In genomic region chr6:142773324-142773723, GRCh38 we compare ENCODE assay signal across 23 cellular contexts.
DNase-seq lines count a peak whose midpoint lies in the region; ATAC-seq and TF ChIP-seq lines count a peak whose summit lies in the region.
"Had no signal": no experiment of that assay in that cellular context is flagged by ENCODE, and none has a peak within 500 bp of the region (broad histone marks: within the 10 kb centered on the region; RNA-seq: fewer than 3 reads in every experiment).

No MANE protein-coding gene starts in this region.

- H2AFZ ChIP-seq in hepatocyte, result no peak overlapping the region

- H3K4me2 ChIP-seq in hepatocyte, result no peak overlapping the region

- no peaks in the 10 kb centered on the region for H3K9me3 ChIP-seq in transverse colon
- no peaks in the 10 kb centered on the region for H3K9me3 ChIP-seq in hepatocyte (ENCODE audit: low read depth)
- H3K9me3 ChIP-seq: Caco-2, upper lobe of left lung had no signal

- H3K4me1 ChIP-seq in transverse colon, result peaks cover 0 to 13% (median 2%) of the 10 kb centered on the region in 4 donors
- no peaks in the 10 kb centered on the region for H3K4me1 ChIP-seq in hepatocyte (ENCODE audit: insufficient read depth)
- H3K4me1 ChIP-seq: Caco-2, upper lobe of left lung had no signal

- ATAC-seq in activated CD4-positive, alpha-beta T cell treated with anti-CD3 and anti-CD28 coated beads for 36 hours, result peak; percentile 88
- ATAC-seq in activated naive CD8-positive, alpha-beta T cell treated with anti-CD3 and anti-CD28 coated beads, Interleukin-2, amount 50 U/mL, for 24 hours, result peak; percentile 76
- no peak for ATAC-seq in HG02610 (IDR thresholded peaks at IDR 0.05; ENCODE audit: unreplicated experiment)
- ATAC-seq: SK-N-SH treated with all-trans-retinoic acid at 6 μM for 48 hours, WTC11 had no signal

- H3K4me3 ChIP-seq in transverse colon (no peak overlapping the region), hepatocyte (no peak overlapping the region)
- H3K4me3 ChIP-seq: upper lobe of left lung had no signal

- no peaks in the 10 kb centered on the region for H3K9me3 Mint-ChIP-seq in activated CD4-positive, alpha-beta T cell treated with anti-CD3 and anti-CD28 coated beads for 36 hours (ENCODE audit: low read depth)
- H3K9me3 Mint-ChIP-seq in activated naive CD8-positive, alpha-beta T cell treated with anti-CD3 and anti-CD28 coated beads, Interleukin-2, amount 50 U/mL, for 24 hours, result no peaks in the 10 kb centered on the region
- H3K9me3 Mint-ChIP-seq: WTC11 had no signal

- no peaks in the 10 kb centered on the region for H3K9me2 ChIP-seq in hepatocyte (replicated peaks; ENCODE audit: insufficient read depth)

- peaks cover 54% of the 10 kb centered on the region for H3K4me1 Mint-ChIP-seq in activated CD4-positive, alpha-beta T cell treated with anti-CD3 and anti-CD28 coated beads for 36 hours
- peaks cover 53% of the 10 kb centered on the region for H3K4me1 Mint-ChIP-seq in activated naive CD8-positive, alpha-beta T cell treated with anti-CD3 and anti-CD28 coated beads, Interleukin-2, amount 50 U/mL, for 24 hours
- H3K4me1 Mint-ChIP-seq: WTC11 had no signal

- in situ Hi-C loops in transverse colon (cut with MboI; ENCODE audit: low pct_ligation_motif_present in 1 of 4, low pct_unique_long_range_greater_than_20kb in 1 of 4, low sequenced_read_pairs in 3 of 4), result no loop called here

- no peak for TF ChIP-seq CTCF in transverse colon (IDR thresholded peaks at IDR 0.05)
- no peak for TF ChIP-seq CTCF in hepatocyte (IDR thresholded peaks at IDR 0.05; ENCODE audit: poor library complexity)

- H4K20me1 ChIP-seq in hepatocyte (ENCODE audit: insufficient read depth, poor library complexity, severe bottlenecking), result no peaks in the 10 kb centered on the region

- CTCF ChIA-PET in activated CD4-positive, alpha-beta T cell treated with anti-CD3 and anti-CD28 coated beads for 36 hours (lab: Charles Lee), result no interaction called here

- H3K4me3 Mint-ChIP-seq in activated CD4-positive, alpha-beta T cell treated with anti-CD3 and anti-CD28 coated beads for 36 hours, result no peak overlapping the region
- H3K4me3 Mint-ChIP-seq in activated naive CD8-positive, alpha-beta T cell treated with anti-CD3 and anti-CD28 coated beads, Interleukin-2, amount 50 U/mL, for 24 hours, result no peak overlapping the region
- H3K4me3 Mint-ChIP-seq: WTC11 had no signal

- peaks cover 61% of the 10 kb centered on the region for H3K36me3 Mint-ChIP-seq in activated CD4-positive, alpha-beta T cell treated with anti-CD3 and anti-CD28 coated beads for 36 hours (ENCODE audit: low read depth)
- peaks cover 66% of the 10 kb centered on the region for H3K36me3 Mint-ChIP-seq in activated naive CD8-positive, alpha-beta T cell treated with anti-CD3 and anti-CD28 coated beads, Interleukin-2, amount 50 U/mL, for 24 hours (ENCODE audit: low read depth)

- intact Hi-C loops in activated CD4-positive, alpha-beta T cell treated with anti-CD3 and anti-CD28 coated beads for 36 hours (cut with DNase I, micrococcal nuclease), result loop anchor here in 1 of 2 experiments (5.0 kb wide), 1 partner anchor 49 kb away; no protein-coding TSS in a partner anchor
- intact Hi-C loops in transverse colon (cut with DNase I; ENCODE audit: low total_unique reads), result no loop called here

- H3K27me3 ChIP-seq in transverse colon, result no peaks in the 10 kb centered on the region
- no peaks in the 10 kb centered on the region for H3K27me3 ChIP-seq in hepatocyte
- H3K27me3 ChIP-seq: brain microvascular endothelial cell, upper lobe of left lung had no signal

- no peaks in the 10 kb centered on the region for H3K27me3 Mint-ChIP-seq in activated CD4-positive, alpha-beta T cell treated with anti-CD3 and anti-CD28 coated beads for 36 hours
- no peaks in the 10 kb centered on the region for H3K27me3 Mint-ChIP-seq in activated naive CD8-positive, alpha-beta T cell treated with anti-CD3 and anti-CD28 coated beads, Interleukin-2, amount 50 U/mL, for 24 hours

- H3K36me3 ChIP-seq in transverse colon (no peaks in the 10 kb centered on the region), hepatocyte (replicated peaks; ENCODE audit: insufficient read depth, low read depth) (no peaks in the 10 kb centered on the region)

- WGBS in transverse colon (ENCODE audit: low coverage in 1 of 2), 2 donors, result 88 to 97% methylated on average over 4 to 9 of the region's 9 CpGs
- 97% methylated on average over 9 of the region's 9 CpGs for WGBS in hepatocyte (ENCODE audit: low lambda C conversion rate, missing lambda C conversion rate)

- POLR2A ChIA-PET in activated CD4-positive, alpha-beta T cell treated with anti-CD3 and anti-CD28 coated beads for 36 hours (lab: Charles Lee), result no interaction called here

- TF ChIP-seq EP300 in transverse colon (IDR thresholded peaks at IDR 0.05; ENCODE audit: low read depth), result no peak

- H3K79me2 ChIP-seq in hepatocyte, result no peaks in the 10 kb centered on the region

- no peak for TF ChIP-seq POLR2A in transverse colon (IDR thresholded peaks at IDR 0.05)

- H3K27ac Mint-ChIP-seq in activated CD4-positive, alpha-beta T cell treated with anti-CD3 and anti-CD28 coated beads for 36 hours, result peak overlapping the region; percentile 89
- peak overlapping the region; percentile 84 for H3K27ac Mint-ChIP-seq in activated naive CD8-positive, alpha-beta T cell treated with anti-CD3 and anti-CD28 coated beads, Interleukin-2, amount 50 U/mL, for 24 hours
- H3K27ac Mint-ChIP-seq: WTC11 had no signal

- H3K27ac ChIP-seq in transverse colon, result peak overlapping the region in 3 of 4 donors; percentile 3 to 58 (median 34)
- no peak overlapping the region for H3K27ac ChIP-seq in hepatocyte
- H3K27ac ChIP-seq: brain microvascular endothelial cell, upper lobe of left lung had no signal

- peak; percentile 55 for DNase-seq in activated CD4-positive, alpha-beta T cell treated with anti-CD3 and anti-CD28 coated beads for 36 hours
- DNase-seq in activated CD4-positive, alpha-beta T cell treated with anti-CD3 and anti-CD28 coated beads, Interleukin-2, amount 50 U/mL, for 4 hours, result no peak
- peak; percentile 26 for DNase-seq in stimulated activated naive CD4-positive, alpha-beta T cell treated with Interleukin-2 at 50 U/mL for 16 hours (lab: John Stamatoyannopoulos, UW)
- DNase-seq in stimulated activated naive CD4-positive, alpha-beta T cell (lab: John Stamatoyannopoulos, UW), result no peak
- DNase-seq in activated naive CD8-positive, alpha-beta T cell treated with anti-CD3 and anti-CD28 coated beads, Interleukin-2, amount 50 U/mL, for 24 hours, result no peak
- DNase-seq in transverse colon (no peak), hepatocyte (ENCODE audit: low spot score) (no peak)
- DNase-seq: 8988T; activated CD8-positive, alpha-beta memory T cell treated with anti-CD3 and anti-CD28 coated beads, Interleukin-2, amount 50 U/mL, for 48 hours; brain microvascular endothelial cell; Caco-2; cortex of kidney; KG1; mammary epithelial cell; NCI-H187 treated with DMSO at 0.1 percent for 48 hours; NCI-H226; NCI-H748 treated with DMSO at 0.1 percent for 48 hours; nucleus accumbens; T1000; upper lobe of left lung had no signal

Comparison
In these comparisons a context has a peak if more than half of its experiments do, and no peak if none do; other contexts are left out.
1. DNase-seq: peak in activated CD4-positive, alpha-beta T cell treated with anti-CD3 and anti-CD28 coated beads for 36 hours (single experiment) and stimulated activated naive CD4-positive, alpha-beta T cell treated with Interleukin-2 at 50 U/mL for 16 hours (single experiment); none in activated CD4-positive, alpha-beta T cell treated with anti-CD3 and anti-CD28 coated beads, Interleukin-2, amount 50 U/mL, for 4 hours (0 of 2), stimulated activated naive CD4-positive, alpha-beta T cell (0 of 6), activated naive CD8-positive, alpha-beta T cell treated with anti-CD3 and anti-CD28 coated beads, Interleukin-2, amount 50 U/mL, for 24 hours (single experiment), transverse colon (single experiment) and hepatocyte (single experiment).